In the genomic region with DNA sequence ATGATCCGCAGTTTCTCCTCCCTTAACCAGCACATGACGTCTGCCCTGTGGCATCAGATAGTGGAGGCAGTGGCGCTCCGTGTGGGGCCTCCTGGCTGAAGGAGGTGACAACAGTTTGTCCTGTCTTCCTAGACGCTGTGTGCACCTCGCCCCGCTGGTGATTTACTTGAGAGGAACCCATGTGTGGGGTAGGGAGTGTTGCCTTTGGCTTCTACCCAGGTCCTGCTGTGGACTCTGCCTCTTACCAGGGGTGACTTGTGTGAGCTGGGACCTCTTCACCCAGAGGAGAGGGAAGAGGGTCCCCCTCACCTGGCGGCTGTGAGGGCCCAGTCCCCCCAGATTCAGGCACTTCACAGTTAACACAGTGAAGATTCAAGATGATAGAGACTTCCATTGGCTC, we compare ENCODE assay signal across 23 cellular contexts.
"Had no signal": no experiment of that assay in that cellular context is flagged by ENCODE, and none has a peak within 500 bp of the region (broad histone marks: within the 10 kb centered on the region; RNA-seq: fewer than 3 reads in every experiment).

No MANE protein-coding gene starts in this region.

- H3K36me3 ChIP-seq: colonic mucosa, esophagus squamous epithelium, gastrocnemius medialis, heart right ventricle, left lung, lower lobe of right lung had no signal

- H3K4me3 Mint-ChIP-seq: dendritic cell treated with granulocyte-macrophage colony-stimulating factor and Interleukin-4, amounts not matched to agents 40 ng/mL and 50 ng/mL, for 4 days; effector memory CD8-positive, alpha-beta T cell; endodermal cell; mesothelial cell of epicardium had no signal

- H3K9me3 ChIP-seq: colonic mucosa, esophagus squamous epithelium, gastrocnemius medialis, heart right ventricle, left lung, lower lobe of right lung, mucosa of descending colon had no signal

- H3K4me1 Mint-ChIP-seq: endodermal cell, mesothelial cell of epicardium had no signal

- ATAC-seq: effector memory CD8-positive, alpha-beta T cell; esophagus mucosa; gastrocnemius medialis; heart right ventricle; left cardiac atrium; left lung; left ventricle myocardium superior; lower lobe of right lung; mucosa of descending colon had no signal

- H3K4me3 ChIP-seq: colonic mucosa, esophagus squamous epithelium, gastrocnemius medialis, heart right ventricle, left lung, lower lobe of right lung, mucosa of descending colon had no signal

- H3K27me3 ChIP-seq: colonic mucosa, gastrocnemius medialis, left lung had no signal

- H3K9me3 Mint-ChIP-seq: dendritic cell treated with granulocyte-macrophage colony-stimulating factor and Interleukin-4, amounts not matched to agents 40 ng/mL and 50 ng/mL, for 4 days; effector memory CD8-positive, alpha-beta T cell; endodermal cell; mesothelial cell of epicardium had no signal

- H3K27ac Mint-ChIP-seq: dendritic cell treated with granulocyte-macrophage colony-stimulating factor and Interleukin-4, amounts not matched to agents 40 ng/mL and 50 ng/mL, for 4 days; effector memory CD8-positive, alpha-beta T cell; endodermal cell; mesothelial cell of epicardium had no signal

- H3K27ac ChIP-seq: colonic mucosa, epithelial cell of prostate, esophagus squamous epithelium, gastrocnemius medialis, heart right ventricle, left lung, lower lobe of right lung had no signal

- DNase-seq: colonic mucosa; cortex of kidney; effector CD8-positive, alpha-beta T cell; effector memory CD8-positive, alpha-beta T cell; endodermal cell; erythroblast; esophagus squamous epithelium; foreskin fibroblast; foreskin melanocyte; gastrocnemius medialis; glutamatergic neuron; heart right ventricle; hippocampal formation; left cardiac atrium; left lung; left ventricle myocardium superior; lower lobe of right lung; mesenchymal stem cell; mucosa of descending colon had no signal

- H3K36me3 Mint-ChIP-seq: mesothelial cell of epicardium had no signal

- H3K4me1 ChIP-seq: colonic mucosa, gastrocnemius medialis, heart right ventricle, left lung, lower lobe of right lung had no signal

- H3K27me3 Mint-ChIP-seq: dendritic cell treated with granulocyte-macrophage colony-stimulating factor and Interleukin-4, amounts not matched to agents 40 ng/mL and 50 ng/mL, for 4 days had no signal
